Comparison of ENCODE assay signal across 1 cellular context in genomic region chr1:19762175-19762779, GRCh38.
TF ChIP-seq lines count a peak whose summit lies in the region.

No MANE protein-coding gene starts in this region.

TF ChIP-seq in H1, 55 proteins besides CTCF, POLR2A, EP300 and RAD21 (continued from another document):
- no peak for TF ChIP-seq CHD7 (IDR thresholded peaks at IDR 0.05; ENCODE audit: insufficient replicate concordance, low read length)
- no peak for TF ChIP-seq YY1 (IDR thresholded peaks at IDR 0.05; ENCODE audit: low read depth, low read length)
